ENCODE assay signal across 13 cellular contexts in the genomic region with DNA sequence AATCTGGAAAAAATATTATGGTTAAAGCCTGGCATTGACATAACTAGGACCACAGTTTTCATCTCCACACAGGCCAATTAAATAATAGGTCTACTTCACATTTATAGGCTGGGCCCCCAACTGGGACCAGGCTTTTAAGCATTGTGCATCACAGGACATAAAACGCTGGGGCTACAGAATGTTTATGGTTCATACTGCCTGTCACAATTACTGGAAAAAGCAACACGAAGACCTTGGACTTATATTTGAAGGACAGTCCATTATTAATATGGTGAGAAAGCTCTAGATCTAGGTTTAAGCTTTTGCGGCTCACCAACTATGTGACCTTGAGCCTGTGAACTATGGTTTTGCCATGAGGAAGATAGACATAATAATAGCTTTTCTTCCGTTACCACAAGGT.
DNase-seq lines count a peak whose midpoint lies in the region; TF ChIP-seq lines count a peak whose summit lies in the region.
"Had no signal": no experiment of that assay in that cellular context is flagged by ENCODE, and none has a peak within 500 bp of the region (broad histone marks: within the 10 kb centered on the region; RNA-seq: fewer than 3 reads in every experiment).

No MANE protein-coding gene starts in this region.

- H3K9me3 ChIP-seq in HEK293 (ENCODE audit: control insufficient read depth, insufficient read depth, low read depth, low read length) (no peaks in the 10 kb centered on the region), trophoblast cell (ENCODE audit: insufficient read depth, low read depth, low read length) (no peaks in the 10 kb centered on the region), Karpas-422 (ENCODE audit: low read length) (no peaks in the 10 kb centered on the region)

- H2BK12ac ChIP-seq in trophoblast cell (ENCODE audit: low read length): no peak overlapping the region

- no peak for TF ChIP-seq CTCF in HEK293 (tag by site-specific recombination; IDR thresholded peaks at IDR 0.05)

- DNase-seq in HEK293T (ENCODE audit: extremely low spot score) (peak; percentile 44), NCI-H2227 treated with DMSO at 0.1 percent for 48 hours (lab: John Stamatoyannopoulos, UW) (peak; percentile 90), trophoblast cell (no peak), Karpas-422 (no peak)
- DNase-seq in activated CD4-positive, alpha-beta T cell treated with anti-CD3 and anti-CD28 coated beads, Interleukin-2, amount 10 ng/mL, durations not matched to agents 24 days and 14 days: no peak
- DNase-seq: ACHN; BE2C; C1 segment of cervical spinal cord; CD4-positive, CD25-positive, alpha-beta regulatory T cell; CD8-positive, alpha-beta memory T cell; COR-L47; H9 had no signal

- H3K9me3 Mint-ChIP-seq in activated CD4-positive, alpha-beta T cell treated with anti-CD3 and anti-CD28 coated beads, Interleukin-2, amount 10 ng/mL, durations not matched to agents 24 days and 14 days: no peaks in the 10 kb centered on the region

- H4K20me1 ChIP-seq in Karpas-422 (ENCODE audit: insufficient read depth, low read depth, low read length): no peaks in the 10 kb centered on the region

- H3K9me2 ChIP-seq in Karpas-422 (replicated peaks; ENCODE audit: insufficient read depth, low read length): no peaks in the 10 kb centered on the region

- peaks cover 4% of the 10 kb centered on the region for H3K79me2 ChIP-seq in trophoblast cell (ENCODE audit: control insufficient read depth, insufficient read depth, low read length, poor library complexity)
- H3K79me2 ChIP-seq in Karpas-422 (ENCODE audit: low read length): no peaks in the 10 kb centered on the region

- H2AFZ ChIP-seq in trophoblast cell (ENCODE audit: insufficient read depth, low read length, poor library complexity) (no peak overlapping the region), Karpas-422 (ENCODE audit: low read length) (no peak overlapping the region)

- no peak overlapping the region for H4K8ac ChIP-seq in trophoblast cell (ENCODE audit: low read depth, low read length)

- H3K36me3 Mint-ChIP-seq in activated CD4-positive, alpha-beta T cell treated with anti-CD3 and anti-CD28 coated beads, Interleukin-2, amount 10 ng/mL, durations not matched to agents 24 days and 14 days (ENCODE audit: low read depth): no peaks in the 10 kb centered on the region
- H3K36me3 Mint-ChIP-seq: CD4-positive, CD25-positive, alpha-beta regulatory T cell had no signal

- no peak overlapping the region for H4K12ac ChIP-seq in trophoblast cell (ENCODE audit: low read depth, low read length)

- H3K4ac ChIP-seq in trophoblast cell (ENCODE audit: low read depth, low read length): no peak overlapping the region

- H3K4me3 ChIP-seq in HEK293 (ENCODE audit: low read depth, low read length) (no peak overlapping the region), trophoblast cell (ENCODE audit: low read depth, low read length) (no peak overlapping the region), Karpas-422 (ENCODE audit: low read length) (no peak overlapping the region)

- H2AK5ac ChIP-seq in trophoblast cell (ENCODE audit: low read length): no peak overlapping the region

- CTCF ChIA-PET in HEK293 (lab: Yijun Ruan, JAX) (no interaction called here), HEK293T (lab: Yijun Ruan, JAX) (no interaction called here)

- H3K23ac ChIP-seq in trophoblast cell (ENCODE audit: low read length): no peak overlapping the region

- no peak overlapping the region for H3K14ac ChIP-seq in trophoblast cell (ENCODE audit: low read length)

- no peak overlapping the region for H2BK5ac ChIP-seq in trophoblast cell (ENCODE audit: low read depth, low read length, poor library complexity)

- peak overlapping the region; percentile 54 for H2BK120ac ChIP-seq in trophoblast cell (ENCODE audit: insufficient read depth, low read length, poor library complexity)

- no peak overlapping the region for H3K27ac Mint-ChIP-seq in activated CD4-positive, alpha-beta T cell treated with anti-CD3 and anti-CD28 coated beads, Interleukin-2, amount 10 ng/mL, durations not matched to agents 24 days and 14 days
- H3K27ac Mint-ChIP-seq: CD4-positive, CD25-positive, alpha-beta regulatory T cell; CD8-positive, alpha-beta memory T cell; H9 had no signal

- no peak overlapping the region for H3K27ac ChIP-seq in HEK293 (ENCODE audit: extremely low read depth, low read depth, low read length)
- no peak overlapping the region for H3K27ac ChIP-seq in trophoblast cell (ENCODE audit: low read depth, low read length)
- H3K27ac ChIP-seq in Karpas-422 (ENCODE audit: low read length): no peak overlapping the region

- H3K9ac ChIP-seq in trophoblast cell (ENCODE audit: low read length) (no peak overlapping the region), Karpas-422 (ENCODE audit: low read length) (no peak overlapping the region)

- peaks cover 2% of the 10 kb centered on the region for H3K4me1 ChIP-seq in HEK293 (ENCODE audit: control insufficient read depth, insufficient read depth, low read length)
- peaks cover 7 to 9% of the 10 kb centered on the region in 2 experiments for H3K4me1 ChIP-seq in trophoblast cell (ENCODE audit: control insufficient read depth in 1 of 2, insufficient read depth in 2 of 2, low read length in 2 of 2)
- no peaks in the 10 kb centered on the region for H3K4me1 ChIP-seq in Karpas-422 (ENCODE audit: low read length)
- H3K4me1 ChIP-seq: BE2C had no signal

- peaks cover 9% of the 10 kb centered on the region for H3K79me1 ChIP-seq in trophoblast cell (ENCODE audit: low read length)

- intact Hi-C loops in activated CD4-positive, alpha-beta T cell treated with anti-CD3 and anti-CD28 coated beads, Interleukin-2, amount 10 ng/mL, durations not matched to agents 24 days and 14 days (cut with micrococcal nuclease): no loop called here

- H3K27me3 Mint-ChIP-seq in activated CD4-positive, alpha-beta T cell treated with anti-CD3 and anti-CD28 coated beads, Interleukin-2, amount 10 ng/mL, durations not matched to agents 24 days and 14 days: no peaks in the 10 kb centered on the region
- H3K27me3 Mint-ChIP-seq: CD4-positive, CD25-positive, alpha-beta regulatory T cell had no signal

- H3K18ac ChIP-seq in trophoblast cell (ENCODE audit: low read length): no peak overlapping the region

- WGBS in trophoblast cell (ENCODE audit: extremely low coverage, insufficient coverage, insufficient read length): no CpG with 5 or more reads among the region's 4 CpGs

- no peaks in the 10 kb centered on the region for H3K4me1 Mint-ChIP-seq in activated CD4-positive, alpha-beta T cell treated with anti-CD3 and anti-CD28 coated beads, Interleukin-2, amount 10 ng/mL, durations not matched to agents 24 days and 14 days
- H3K4me1 Mint-ChIP-seq: CD4-positive, CD25-positive, alpha-beta regulatory T cell; CD8-positive, alpha-beta memory T cell had no signal

- H3K4me2 ChIP-seq in trophoblast cell (ENCODE audit: low read length): no peak overlapping the region
- no peak overlapping the region for H3K4me2 ChIP-seq in Karpas-422 (ENCODE audit: low read depth, low read length, poor library complexity, severe bottlenecking)

- POLR2A ChIA-PET in HEK293 (lab: Yijun Ruan, JAX) (no interaction called here), HEK293T (lab: Yijun Ruan, JAX) (no interaction called here)

- peak overlapping the region; percentile 59 for H4K91ac ChIP-seq in trophoblast cell (ENCODE audit: low read depth, low read length)

- no peak overlapping the region for H3K4me3 Mint-ChIP-seq in activated CD4-positive, alpha-beta T cell treated with anti-CD3 and anti-CD28 coated beads, Interleukin-2, amount 10 ng/mL, durations not matched to agents 24 days and 14 days
- H3K4me3 Mint-ChIP-seq: CD4-positive, CD25-positive, alpha-beta regulatory T cell; CD8-positive, alpha-beta memory T cell; H9 had no signal

- H3K27me3 ChIP-seq in trophoblast cell (ENCODE audit: insufficient read depth, low read length): no peaks in the 10 kb centered on the region
- H3K27me3 ChIP-seq in Karpas-422 (ENCODE audit: low read length): no peaks in the 10 kb centered on the region
- H3K27me3 ChIP-seq: BE2C had no signal

- H3K36me3 ChIP-seq in HEK293 (ENCODE audit: control insufficient read depth in 2 of 2, insufficient read depth in 1 of 2, low read length in 2 of 2) (no peaks in the 10 kb centered on the region), trophoblast cell (ENCODE audit: control insufficient read depth in 1 of 2, insufficient read depth in 2 of 2, low read length in 2 of 2) (no peaks in the 10 kb centered on the region), Karpas-422 (ENCODE audit: insufficient read depth, low read length) (no peaks in the 10 kb centered on the region)
- H3K36me3 ChIP-seq: BE2C had no signal

TF ChIP-seq in HEK293, 187 proteins besides CTCF, POLR2A, EP300 and RAD21 (continues in another document):
- TF ChIP-seq PRDM1 (tag by site-specific recombination; IDR thresholded peaks at IDR 0.05) (no peak), ZNF37A (tag by site-specific recombination; IDR thresholded peaks at IDR 0.05) (no peak), ZNF24 (tag by site-specific recombination; IDR thresholded peaks at IDR 0.05) (no peak), ZXDB (tag by site-specific recombination; IDR thresholded peaks at IDR 0.05) (no peak)
- TF ChIP-seq, protein P1, sequence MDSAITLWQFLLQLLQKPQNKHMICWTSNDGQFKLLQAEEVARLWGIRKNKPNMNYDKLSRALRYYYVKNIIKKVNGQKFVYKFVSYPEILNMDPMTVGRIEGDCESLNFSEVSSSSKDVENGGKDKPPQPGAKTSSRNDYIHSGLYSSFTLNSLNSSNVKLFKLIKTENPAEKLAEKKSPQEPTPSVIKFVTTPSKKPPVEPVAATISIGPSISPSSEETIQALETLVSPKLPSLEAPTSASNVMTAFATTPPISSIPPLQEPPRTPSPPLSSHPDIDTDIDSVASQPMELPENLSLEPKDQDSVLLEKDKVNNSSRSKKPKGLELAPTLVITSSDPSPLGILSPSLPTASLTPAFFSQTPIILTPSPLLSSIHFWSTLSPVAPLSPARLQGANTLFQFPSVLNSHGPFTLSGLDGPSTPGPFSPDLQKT (IDR thresholded peaks at IDR 0.05; ENCODE audit: borderline replicate concordance, low read depth, low read length): no peak

TF ChIP-seq in HEK293T, 16 proteins besides CTCF, POLR2A, EP300 and RAD21:
- TF ChIP-seq ZNF384 (IDR thresholded peaks at IDR 0.05) (no peak), ELF4 (IDR thresholded peaks at IDR 0.05) (no peak), CTBP1 (IDR thresholded peaks at IDR 0.05; ENCODE audit: borderline replicate concordance) (peak; percentile 50; the same call in 1 of the 2 replicates), TARDBP (IDR thresholded peaks at IDR 0.05) (no peak), HDGF (IDR thresholded peaks at IDR 0.05; ENCODE audit: borderline replicate concordance) (no peak)
- TF ChIP-seq, protein P2, sequence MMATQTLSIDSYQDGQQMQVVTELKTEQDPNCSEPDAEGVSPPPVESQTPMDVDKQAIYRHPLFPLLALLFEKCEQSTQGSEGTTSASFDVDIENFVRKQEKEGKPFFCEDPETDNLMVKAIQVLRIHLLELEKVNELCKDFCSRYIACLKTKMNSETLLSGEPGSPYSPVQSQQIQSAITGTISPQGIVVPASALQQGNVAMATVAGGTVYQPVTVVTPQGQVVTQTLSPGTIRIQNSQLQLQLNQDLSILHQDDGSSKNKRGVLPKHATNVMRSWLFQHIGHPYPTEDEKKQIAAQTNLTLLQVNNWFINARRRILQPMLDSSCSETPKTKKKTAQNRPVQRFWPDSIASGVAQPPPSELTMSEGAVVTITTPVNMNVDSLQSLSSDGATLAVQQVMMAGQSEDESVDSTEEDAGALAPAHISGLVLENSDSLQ (IDR thresholded peaks at IDR 0.05): peak; percentile 92

Comparison
In these comparisons a context has a peak if more than half of its experiments do, and no peak if none do; other contexts are left out.
1. DNase-seq: peak in HEK293T (single experiment) and NCI-H2227 treated with DMSO at 0.1 percent for 48 hours (single experiment); none in trophoblast cell (0 of 2), activated CD4-positive, alpha-beta T cell treated with anti-CD3 and anti-CD28 coated beads, Interleukin-2, amount 10 ng/mL, durations not matched to agents 24 days and 14 days (single experiment) and Karpas-422 (single experiment).